ENCODE assay signal across 10 cellular contexts in genomic region chr9:19665146-19665863, GRCh38.
DNase-seq lines count a peak whose midpoint lies in the region; ATAC-seq and TF ChIP-seq lines count a peak whose summit lies in the region.
"Had no signal": no experiment of that assay in that cellular context is flagged by ENCODE, and none has a peak within 500 bp of the region (broad histone marks: within the 10 kb centered on the region; RNA-seq: fewer than 3 reads in every experiment).

No MANE protein-coding gene starts in this region.

- no peak overlapping the region for H3K27ac ChIP-seq in psoas muscle

- WGBS in psoas muscle, 3 donors: 82 to 93% (median 89%) methylated on average over 9 of the region's 9 CpGs

- intact Hi-C loops in psoas muscle (cut with DNase I): no loop called here

- H3K9me3 Mint-ChIP-seq in activated CD8-positive, alpha-beta memory T cell treated with anti-CD3 and anti-CD28 coated beads, Interleukin-2, amount 10 ng/mL, durations not matched to agents 7 days and 5 days (ENCODE audit: low read depth): no peaks in the 10 kb centered on the region
- H3K9me3 Mint-ChIP-seq in nephron progenitor cell: peaks cover 3% of the 10 kb centered on the region

- TF ChIP-seq CTCF in nephron progenitor cell (IDR thresholded peaks at IDR 0.05) (no peak), psoas muscle (IDR thresholded peaks at IDR 0.05) (no peak)

- H3K4me3 Mint-ChIP-seq in activated CD8-positive, alpha-beta memory T cell treated with anti-CD3 and anti-CD28 coated beads, Interleukin-2, amount 10 ng/mL, durations not matched to agents 7 days and 5 days: no peak overlapping the region
- H3K4me3 Mint-ChIP-seq in nephron progenitor cell: no peak overlapping the region

- CTCF ChIA-PET in activated CD8-positive, alpha-beta memory T cell treated with anti-CD3 and anti-CD28 coated beads, Interleukin-2, amount 10 ng/mL, durations not matched to agents 7 days and 5 days (lab: Charles Lee): no interaction called here

- DNase-seq in activated CD8-positive, alpha-beta memory T cell treated with anti-CD3 and anti-CD28 coated beads, Interleukin-2, amount 10 ng/mL, durations not matched to agents 7 days and 5 days: peak; percentile 59
- DNase-seq in activated CD8-positive, alpha-beta memory T cell treated with anti-CD3 and anti-CD28 coated beads for 24 hours: no peak
- DNase-seq in nephron progenitor cell (no peak), NK-92 (lab: John Stamatoyannopoulos, UW; ENCODE audit: unreplicated experiment) (no peak), psoas muscle (no peak), AML-193 (lab: John Stamatoyannopoulos, UW) (no peak)
- DNase-seq: ACHN, left colon had no signal

- no peak overlapping the region for H3K4me3 ChIP-seq in psoas muscle

- H3K4me1 Mint-ChIP-seq in activated CD8-positive, alpha-beta memory T cell treated with anti-CD3 and anti-CD28 coated beads, Interleukin-2, amount 10 ng/mL, durations not matched to agents 7 days and 5 days: peaks cover 18% of the 10 kb centered on the region
- H3K4me1 Mint-ChIP-seq in nephron progenitor cell: peaks cover 6% of the 10 kb centered on the region

- peak overlapping the region; percentile 47 for H3K27ac Mint-ChIP-seq in activated CD8-positive, alpha-beta memory T cell treated with anti-CD3 and anti-CD28 coated beads, Interleukin-2, amount 10 ng/mL, durations not matched to agents 7 days and 5 days
- peak overlapping the region; percentile 8 for H3K27ac Mint-ChIP-seq in nephron progenitor cell

- H3K27me3 ChIP-seq in psoas muscle (ENCODE audit: insufficient read depth in 3 of 3, low read length in 2 of 3): no peaks in the 10 kb centered on the region

- H3K27me3 Mint-ChIP-seq in activated CD8-positive, alpha-beta memory T cell treated with anti-CD3 and anti-CD28 coated beads, Interleukin-2, amount 10 ng/mL, durations not matched to agents 7 days and 5 days: peaks cover 35% of the 10 kb centered on the region
- peaks cover 13% of the 10 kb centered on the region for H3K27me3 Mint-ChIP-seq in nephron progenitor cell (ENCODE audit: low read depth, poor library complexity)

- no peaks in the 10 kb centered on the region for H3K36me3 ChIP-seq in psoas muscle (ENCODE audit: insufficient read depth in 1 of 2, low read depth in 1 of 2)

- ATAC-seq in activated CD8-positive, alpha-beta memory T cell treated with anti-CD3 and anti-CD28 coated beads, Interleukin-2, amount 10 ng/mL, durations not matched to agents 7 days and 5 days: peak; percentile 99
- ATAC-seq in GM21717 (IDR thresholded peaks at IDR 0.05; ENCODE audit: unreplicated experiment) (peak; percentile 99), HG03280 (IDR thresholded peaks at IDR 0.05; ENCODE audit: unreplicated experiment) (peak; percentile 99), psoas muscle (no peak)
- ATAC-seq: left colon had no signal

- no peaks in the 10 kb centered on the region for H3K9me3 ChIP-seq in psoas muscle

- no peaks in the 10 kb centered on the region for H3K36me3 Mint-ChIP-seq in activated CD8-positive, alpha-beta memory T cell treated with anti-CD3 and anti-CD28 coated beads, Interleukin-2, amount 10 ng/mL, durations not matched to agents 7 days and 5 days
- no peaks in the 10 kb centered on the region for H3K36me3 Mint-ChIP-seq in nephron progenitor cell (ENCODE audit: low read depth)

- no peaks in the 10 kb centered on the region for H3K4me1 ChIP-seq in psoas muscle

Comparison
In these comparisons a context has a peak if more than half of its experiments do, and no peak if none do; other contexts are left out.
1. ATAC-seq: peak in activated CD8-positive, alpha-beta memory T cell treated with anti-CD3 and anti-CD28 coated beads, Interleukin-2, amount 10 ng/mL, durations not matched to agents 7 days and 5 days (single experiment), GM21717 (single experiment) and HG03280 (single experiment); none in psoas muscle (0 of 4).